In the genomic region with DNA sequence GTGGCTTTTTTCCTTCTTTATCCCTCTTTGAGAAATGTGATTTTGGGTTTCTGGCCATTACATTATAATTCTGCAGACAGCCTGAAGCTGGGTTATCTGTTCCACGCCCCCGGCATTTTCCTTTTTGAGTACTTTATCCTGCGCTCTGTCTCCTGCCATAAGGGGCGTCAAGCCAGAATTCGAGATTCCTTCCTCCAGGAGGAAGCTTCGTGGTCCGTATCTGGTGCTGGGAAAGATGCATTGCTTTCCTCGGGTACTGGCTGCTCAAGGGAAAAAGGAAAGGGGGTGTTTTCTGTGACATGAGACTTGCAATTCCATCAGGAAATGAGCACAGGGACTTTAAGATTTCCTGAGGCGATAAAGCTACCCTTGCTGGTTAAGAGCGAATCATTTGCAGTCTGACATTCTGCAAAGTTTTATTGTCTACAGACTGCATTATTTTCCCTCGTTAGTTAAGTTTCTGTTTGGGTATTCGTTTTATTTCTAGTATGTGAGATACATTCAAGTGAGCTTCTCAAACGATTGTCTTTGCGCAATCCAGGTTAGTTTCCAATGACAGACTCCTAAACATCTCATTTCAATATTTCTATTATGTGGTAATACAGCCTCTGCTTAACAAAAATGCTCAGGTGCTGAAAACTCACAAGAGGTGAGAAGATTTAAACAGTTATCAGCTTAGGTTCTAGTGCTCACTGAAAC, we compare ENCODE assay signal across 8 cellular contexts. TPM values are rescaled to one million over a fixed set of nuclear protein-coding genes. Genes with fewer than 3 reads are reported as not detected.
DNase-seq lines count a peak whose midpoint lies in the region; ATAC-seq and TF ChIP-seq lines count a peak whose summit lies in the region.

No MANE protein-coding gene starts in this region.

- peak; percentile 1 for ATAC-seq in HG03432 (IDR thresholded peaks at IDR 0.05; ENCODE audit: unreplicated experiment)
- no peak for ATAC-seq in T-helper 17 cell
- ATAC-seq in natural killer cell treated with Interleukin-12 subunit alpha and Interleukin-12 subunit beta and Interleukin-15 and Interleukin-18, amount 100 ng/mL, for 72 hours: no peak
- no peak for ATAC-seq in HG03342 (IDR thresholded peaks at IDR 0.05; ENCODE audit: unreplicated experiment)

- DNase-seq in Daoy (ENCODE audit: low read depth) (peak; percentile 55), T-helper 17 cell (no peak), fibroblast of mammary gland (ENCODE audit: low read depth) (peak; percentile 45), SKM-1 (lab: John Stamatoyannopoulos, UW; ENCODE audit: unreplicated experiment) (no peak)
- DNase-seq in natural killer cell treated with Interleukin-12 subunit alpha and Interleukin-12 subunit beta and Interleukin-15 and Interleukin-18, amount 100 ng/mL, for 72 hours (ENCODE audit: low spot score): no peak
- no peak for DNase-seq in stimulated activated CD4-positive, alpha-beta T cell treated with anti-CD3 and anti-CD28 coated beads, Interleukin-12 subunit alpha, Interleukin-12 subunit beta, amount 100 ng/mL, for 4 hours

- H3K27me3 Mint-ChIP-seq in T-helper 17 cell: no peaks in the 10 kb centered on the region
- no peaks in the 10 kb centered on the region for H3K27me3 Mint-ChIP-seq in natural killer cell treated with Interleukin-12 subunit alpha and Interleukin-12 subunit beta and Interleukin-15 and Interleukin-18, amount 100 ng/mL, for 72 hours

- H3K27ac Mint-ChIP-seq in T-helper 17 cell: peak overlapping the region; percentile 82
- H3K27ac Mint-ChIP-seq in natural killer cell treated with Interleukin-12 subunit alpha and Interleukin-12 subunit beta and Interleukin-15 and Interleukin-18, amount 100 ng/mL, for 72 hours: peak overlapping the region; percentile 67 to 91

- peak overlapping the region; percentile 95 for H3K4me3 Mint-ChIP-seq in T-helper 17 cell
- H3K4me3 Mint-ChIP-seq in natural killer cell treated with Interleukin-12 subunit alpha and Interleukin-12 subunit beta and Interleukin-15 and Interleukin-18, amount 100 ng/mL, for 72 hours: peak overlapping the region; percentile 92

- peaks cover 3% of the 10 kb centered on the region for H3K36me3 Mint-ChIP-seq in T-helper 17 cell (ENCODE audit: low read depth)
- H3K36me3 Mint-ChIP-seq in natural killer cell treated with Interleukin-12 subunit alpha and Interleukin-12 subunit beta and Interleukin-15 and Interleukin-18, amount 100 ng/mL, for 72 hours: peaks cover 3% of the 10 kb centered on the region

- H3K4me1 Mint-ChIP-seq in T-helper 17 cell: peaks cover 28% of the 10 kb centered on the region
- H3K4me1 Mint-ChIP-seq in natural killer cell treated with Interleukin-12 subunit alpha and Interleukin-12 subunit beta and Interleukin-15 and Interleukin-18, amount 100 ng/mL, for 72 hours (ENCODE audit: low read depth in 2 of 2): peaks cover 23 to 41% of the 10 kb centered on the region in 2 donors

- TF ChIP-seq CTCF in fibroblast of mammary gland (conservative IDR thresholded peaks at IDR 0.05; ENCODE audit: control insufficient read depth, insufficient read depth, low read depth, low read length): peak; percentile 32

- no peaks in the 10 kb centered on the region for H3K9me3 ChIP-seq in T-helper 17 cell (ENCODE audit: control insufficient read depth, low read length, poor library complexity, severe bottlenecking)

- H3K9me3 Mint-ChIP-seq in natural killer cell treated with Interleukin-12 subunit alpha and Interleukin-12 subunit beta and Interleukin-15 and Interleukin-18, amount 100 ng/mL, for 72 hours: no peaks in the 10 kb centered on the region

- H3K4me3 ChIP-seq in fibroblast of mammary gland (ENCODE audit: control insufficient read depth, low read depth, low read length): peak overlapping the region; percentile 59

RNA-seq across cellular contexts. Expression of gene AKAP5, which starts 0.7 kb away (rescaled TPM):
- 1.6 and 2.9 TPM in 2 replicates for total RNA-seq in Daoy (2014; rRNA removed; shearing (Covaris generic))
- total RNA-seq in T-helper 17 cell: under 1 TPM; 0.12 to 0.16 TPM
- 1 to 10 TPM; 2.0 to 2.2 TPM for total RNA-seq in natural killer cell treated with Interleukin-12 subunit alpha and Interleukin-12 subunit beta and Interleukin-15 and Interleukin-18, amount 100 ng/mL, for 72 hours

RNA-seq across cellular contexts. Expression of gene ZBTB25, which starts 37.6 kb away (rescaled TPM):
- total RNA-seq in Daoy (2014; rRNA removed; shearing (Covaris generic)): 2.0 and 2.8 TPM in 2 replicates
- total RNA-seq in T-helper 17 cell: 10 to 100 TPM; 54.8 to 63.1 TPM
- total RNA-seq in natural killer cell treated with Interleukin-12 subunit alpha and Interleukin-12 subunit beta and Interleukin-15 and Interleukin-18, amount 100 ng/mL, for 72 hours: 10 to 100 TPM; 15.2 to 21.4 TPM

RNA-seq across cellular contexts. Expression of gene ZBTB1, which starts 38.6 kb away (rescaled TPM):
- 31.3 and 47.0 TPM in 2 replicates for total RNA-seq in Daoy (2014; rRNA removed; shearing (Covaris generic))
- total RNA-seq in T-helper 17 cell: 100 to 1,000 TPM; 109 to 137 TPM
- 10 to 100 TPM; 42.5 to 46.8 TPM for total RNA-seq in natural killer cell treated with Interleukin-12 subunit alpha and Interleukin-12 subunit beta and Interleukin-15 and Interleukin-18, amount 100 ng/mL, for 72 hours

Comparison
In these comparisons a context has a peak if more than half of its experiments do, and no peak if none do; other contexts are left out.
1. DNase-seq: peak in Daoy (single experiment) and fibroblast of mammary gland (single experiment); none in T-helper 17 cell (0 of 3), natural killer cell treated with Interleukin-12 subunit alpha and Interleukin-12 subunit beta and Interleukin-15 and Interleukin-18, amount 100 ng/mL, for 72 hours (single experiment), stimulated activated CD4-positive, alpha-beta T cell treated with anti-CD3 and anti-CD28 coated beads, Interleukin-12 subunit alpha, Interleukin-12 subunit beta, amount 100 ng/mL, for 4 hours (single experiment) and SKM-1 (single experiment).